2 cellular contexts compared by ENCODE assay signal in the genomic region with DNA sequence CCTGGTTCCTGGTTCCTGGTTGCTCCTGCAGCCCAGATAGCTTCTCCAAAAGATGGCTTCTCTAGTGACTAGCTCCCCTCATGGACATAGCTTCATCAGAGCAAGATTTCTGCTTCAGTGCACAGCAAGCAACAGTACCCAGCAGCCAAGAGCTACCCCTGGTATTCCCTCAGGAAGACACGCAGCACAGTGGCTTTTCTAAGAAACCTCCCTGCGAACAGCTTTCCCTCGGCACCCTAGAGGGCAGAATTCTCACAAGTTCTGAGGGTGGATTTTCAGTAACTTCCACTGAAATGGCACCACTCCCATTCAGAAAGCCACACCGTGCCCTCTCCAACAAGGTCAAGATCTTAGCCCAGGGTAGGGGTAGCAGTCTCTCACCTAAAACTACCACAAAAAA.
TF ChIP-seq lines count a peak whose summit lies in the region.

No MANE protein-coding gene starts in this region.

TF ChIP-seq in HCT116, 20 proteins besides CTCF, POLR2A, EP300 and RAD21 (continued from another document):
- no peak for TF ChIP-seq JUND (IDR thresholded peaks at IDR 0.05)
- no peak for TF ChIP-seq CBX3 (IDR thresholded peaks at IDR 0.05; ENCODE audit: low read depth)
- no peak for TF ChIP-seq TCF7L2 (IDR thresholded peaks at IDR 0.05; ENCODE audit: borderline replicate concordance, extremely low read depth, insufficient read depth, insufficient read length)
- no peak for TF ChIP-seq EZH2 (IDR thresholded peaks at IDR 0.05)
- TF ChIP-seq, protein P1, sequence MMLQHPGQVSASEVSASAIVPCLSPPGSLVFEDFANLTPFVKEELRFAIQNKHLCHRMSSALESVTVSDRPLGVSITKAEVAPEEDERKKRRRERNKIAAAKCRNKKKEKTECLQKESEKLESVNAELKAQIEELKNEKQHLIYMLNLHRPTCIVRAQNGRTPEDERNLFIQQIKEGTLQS (IDR thresholded peaks at IDR 0.05): no peak
- no peak for TF ChIP-seq MAX (IDR thresholded peaks at IDR 0.05)
- TF ChIP-seq YY1 (IDR thresholded peaks at IDR 0.05; ENCODE audit: extremely low read depth, insufficient replicate concordance, low read depth, low read length): no peak
- TF ChIP-seq, protein P2, sequence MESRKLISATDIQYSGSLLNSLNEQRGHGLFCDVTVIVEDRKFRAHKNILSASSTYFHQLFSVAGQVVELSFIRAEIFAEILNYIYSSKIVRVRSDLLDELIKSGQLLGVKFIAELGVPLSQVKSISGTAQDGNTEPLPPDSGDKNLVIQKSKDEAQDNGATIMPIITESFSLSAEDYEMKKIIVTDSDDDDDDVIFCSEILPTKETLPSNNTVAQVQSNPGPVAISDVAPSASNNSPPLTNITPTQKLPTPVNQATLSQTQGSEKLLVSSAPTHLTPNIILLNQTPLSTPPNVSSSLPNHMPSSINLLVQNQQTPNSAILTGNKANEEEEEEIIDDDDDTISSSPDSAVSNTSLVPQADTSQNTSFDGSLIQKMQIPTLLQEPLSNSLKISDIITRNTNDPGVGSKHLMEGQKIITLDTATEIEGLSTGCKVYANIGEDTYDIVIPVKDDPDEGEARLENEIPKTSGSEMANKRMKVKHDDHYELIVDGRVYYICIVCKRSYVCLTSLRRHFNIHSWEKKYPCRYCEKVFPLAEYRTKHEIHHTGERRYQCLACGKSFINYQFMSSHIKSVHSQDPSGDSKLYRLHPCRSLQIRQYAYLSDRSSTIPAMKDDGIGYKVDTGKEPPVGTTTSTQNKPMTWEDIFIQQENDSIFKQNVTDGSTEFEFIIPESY (IDR thresholded peaks at IDR 0.05; ENCODE audit: extremely low read depth, insufficient replicate concordance, low read length): no peak
- no peak for TF ChIP-seq REST (IDR thresholded peaks at IDR 0.05; ENCODE audit: low read depth)
- TF ChIP-seq EZH2phosphoT487 (IDR thresholded peaks at IDR 0.05; ENCODE audit: borderline replicate concordance): no peak
- TF ChIP-seq POLR2AphosphoS5 (IDR thresholded peaks at IDR 0.05; ENCODE audit: low read depth, low read length): no peak
- TF ChIP-seq SP1 (IDR thresholded peaks at IDR 0.05; ENCODE audit: low read depth): no peak
- no peak for TF ChIP-seq ZFX (IDR thresholded peaks at IDR 0.05)
- no peak for TF ChIP-seq SRF (IDR thresholded peaks at IDR 0.05; ENCODE audit: low read depth)

TF ChIP-seq in K562, 482 proteins besides CTCF, POLR2A, EP300 and RAD21:
- TF ChIP-seq NKRF (IDR thresholded peaks at IDR 0.05; ENCODE audit: borderline replicate concordance) (no peak), ZNF79 (CRISPR knock-in tag; IDR thresholded peaks at IDR 0.05; ENCODE audit: low read depth) (no peak), ELF1 (tag; IDR thresholded peaks at IDR 0.05) (no peak), PHTF2 (CRISPR knock-in tag; IDR thresholded peaks at IDR 0.05) (no peak), NFXL1 (CRISPR knock-in tag; IDR thresholded peaks at IDR 0.05) (no peak), KAT8 (IDR thresholded peaks at IDR 0.05; ENCODE audit: low read depth) (no peak), ESRRB (CRISPR knock-in tag; IDR thresholded peaks at IDR 0.05; ENCODE audit: borderline replicate concordance) (no peak), ZBTB1 (CRISPR knock-in tag; IDR thresholded peaks at IDR 0.05; ENCODE audit: borderline replicate concordance, low read depth) (no peak), TFAP4 (CRISPR knock-in tag; IDR thresholded peaks at IDR 0.05; ENCODE audit: borderline replicate concordance) (no peak), ZNF766 (CRISPR knock-in tag; conservative IDR thresholded peaks at IDR 0.05) (peak; percentile 81), SRSF7 (optimal IDR thresholded peaks at IDR 0.05; ENCODE audit: low read depth, low read length) (no peak)
- TF ChIP-seq, protein P3, sequence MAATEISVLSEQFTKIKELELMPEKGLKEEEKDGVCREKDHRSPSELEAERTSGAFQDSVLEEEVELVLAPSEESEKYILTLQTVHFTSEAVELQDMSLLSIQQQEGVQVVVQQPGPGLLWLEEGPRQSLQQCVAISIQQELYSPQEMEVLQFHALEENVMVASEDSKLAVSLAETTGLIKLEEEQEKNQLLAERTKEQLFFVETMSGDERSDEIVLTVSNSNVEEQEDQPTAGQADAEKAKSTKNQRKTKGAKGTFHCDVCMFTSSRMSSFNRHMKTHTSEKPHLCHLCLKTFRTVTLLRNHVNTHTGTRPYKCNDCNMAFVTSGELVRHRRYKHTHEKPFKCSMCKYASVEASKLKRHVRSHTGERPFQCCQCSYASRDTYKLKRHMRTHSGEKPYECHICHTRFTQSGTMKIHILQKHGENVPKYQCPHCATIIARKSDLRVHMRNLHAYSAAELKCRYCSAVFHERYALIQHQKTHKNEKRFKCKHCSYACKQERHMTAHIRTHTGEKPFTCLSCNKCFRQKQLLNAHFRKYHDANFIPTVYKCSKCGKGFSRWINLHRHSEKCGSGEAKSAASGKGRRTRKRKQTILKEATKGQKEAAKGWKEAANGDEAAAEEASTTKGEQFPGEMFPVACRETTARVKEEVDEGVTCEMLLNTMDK (IDR thresholded peaks at IDR 0.05; ENCODE audit: borderline replicate concordance, insufficient read depth, low read depth, low read length, poor library complexity, severe bottlenecking): peak; percentile 38
